ENCODE assay signal across 23 cellular contexts in genomic region chr5:105034335-105034734, GRCh38.
"Had no signal": no experiment of that assay in that cellular context is flagged by ENCODE, and none has a peak within 500 bp of the region (broad histone marks: within the 10 kb centered on the region; RNA-seq: fewer than 3 reads in every experiment).

No MANE protein-coding gene starts in this region.

- H3K4me1 ChIP-seq: left ventricle myocardium inferior, right atrium auricular region, tibial artery had no signal

- H3K4me3 ChIP-seq: left ventricle myocardium inferior, mucosa of descending colon, right atrium auricular region, skin epidermis, tibial artery had no signal

- H3K9me3 ChIP-seq: mucosa of descending colon, right atrium auricular region had no signal

- H3K36me3 Mint-ChIP-seq: activated naive CD8-positive, alpha-beta T cell; naive thymus-derived CD4-positive, alpha-beta T cell; stimulated activated naive B cell treated with anti-CD40 and anti-IgM and Interleukin-4, amounts not matched to agents 10 μg/mL and 1 μg/mL and 100 μg/mL, for 72 hours had no signal

- H3K4me1 Mint-ChIP-seq: activated CD4-positive, alpha-beta T cell treated with anti-CD3 and anti-CD28 coated beads, Interleukin-2, amount 10 ng/mL, durations not matched to agents 24 days and 14 days; naive thymus-derived CD4-positive, alpha-beta T cell; stimulated activated naive B cell treated with anti-CD40 and anti-IgM and Interleukin-4, amounts not matched to agents 10 μg/mL and 1 μg/mL and 100 μg/mL, for 72 hours had no signal

- DNase-seq: activated CD4-positive, alpha-beta T cell treated with anti-CD3 and anti-CD28 coated beads, Interleukin-2, amount 10 ng/mL, durations not matched to agents 24 days and 14 days; activated CD4-positive, CD25-positive, alpha-beta regulatory T cell; activated CD8-positive, alpha-beta memory T cell treated with anti-CD3 and anti-CD28 coated beads, Interleukin-2, amount 50 U/mL, for 4 hours; activated CD8-positive, alpha-beta T cell treated with anti-CD3 and anti-CD28 coated beads, Interleukin-2, amount 10 ng/mL, durations not matched to agents 7 days and 5 days; activated effector memory CD4-positive, alpha-beta T cell treated with anti-CD3 and anti-CD28 coated beads, Interleukin-2, amount 50 U/mL, for 16 hours; activated T-cell treated with anti-CD3 and anti-CD28 coated beads, Interleukin-2, amount 50 U/mL, for 48 hours; brain microvascular endothelial cell; dermis blood vessel endothelial cell; left ventricle myocardium inferior; naive thymus-derived CD4-positive, alpha-beta T cell; posterior cingulate gyrus; stimulated activated CD4-positive, alpha-beta T cell treated with anti-CD3 and anti-CD28 coated beads, Interleukin-15, amount 100 ng/mL, for 24 hours; stimulated activated CD4-positive, alpha-beta T cell treated with anti-CD3 and anti-CD28 coated beads, Interleukin-4, amount 100 ng/mL, for 1 hour; stimulated activated naive B cell treated with anti-CD40 and anti-IgM and Interleukin-4, amounts not matched to agents 10 μg/mL and 1 μg/mL and 100 μg/mL, for 72 hours; T-helper 2 cell; tibial artery had no signal

- ATAC-seq: activated CD8-positive, alpha-beta T cell treated with anti-CD3 and anti-CD28 coated beads, Interleukin-2, amount 10 ng/mL, durations not matched to agents 7 days and 5 days; naive thymus-derived CD4-positive, alpha-beta T cell; stimulated activated naive B cell treated with anti-CD40 and anti-IgM and Interleukin-4, amounts not matched to agents 10 μg/mL and 1 μg/mL and 100 μg/mL, for 72 hours had no signal

- H3K27me3 Mint-ChIP-seq: activated CD4-positive, alpha-beta T cell treated with anti-CD3 and anti-CD28 coated beads, Interleukin-2, amount 10 ng/mL, durations not matched to agents 24 days and 14 days; activated naive CD8-positive, alpha-beta T cell; naive thymus-derived CD4-positive, alpha-beta T cell; stimulated activated naive B cell treated with anti-CD40 and anti-IgM and Interleukin-4, amounts not matched to agents 10 μg/mL and 1 μg/mL and 100 μg/mL, for 72 hours had no signal

- FAIRE-seq: TTC549, urothelium cell line had no signal

- H3K27ac Mint-ChIP-seq: activated CD4-positive, alpha-beta T cell treated with anti-CD3 and anti-CD28 coated beads, Interleukin-2, amount 10 ng/mL, durations not matched to agents 24 days and 14 days; activated CD8-positive, alpha-beta T cell treated with anti-CD3 and anti-CD28 coated beads, Interleukin-2, amount 10 ng/mL, durations not matched to agents 7 days and 5 days; activated naive CD8-positive, alpha-beta T cell; naive thymus-derived CD4-positive, alpha-beta T cell; stimulated activated naive B cell treated with anti-CD40 and anti-IgM and Interleukin-4, amounts not matched to agents 10 μg/mL and 1 μg/mL and 100 μg/mL, for 72 hours had no signal

- H3K36me3 ChIP-seq: brain microvascular endothelial cell, left ventricle myocardium inferior, right atrium auricular region, tibial artery had no signal

- H3K27me3 ChIP-seq: brain microvascular endothelial cell, right atrium auricular region, tibial artery had no signal

- H3K4me3 Mint-ChIP-seq: activated CD4-positive, alpha-beta T cell treated with anti-CD3 and anti-CD28 coated beads, Interleukin-2, amount 10 ng/mL, durations not matched to agents 24 days and 14 days; activated CD8-positive, alpha-beta T cell treated with anti-CD3 and anti-CD28 coated beads, Interleukin-2, amount 10 ng/mL, durations not matched to agents 7 days and 5 days; activated naive CD8-positive, alpha-beta T cell; naive thymus-derived CD4-positive, alpha-beta T cell; stimulated activated naive B cell treated with anti-CD40 and anti-IgM and Interleukin-4, amounts not matched to agents 10 μg/mL and 1 μg/mL and 100 μg/mL, for 72 hours had no signal

- H3K27ac ChIP-seq: brain microvascular endothelial cell, epithelial cell of prostate, left ventricle myocardium inferior, right atrium auricular region, skin epidermis, tibial artery had no signal
